Comparison of ENCODE assay signal across 1 cellular context in the genomic region with DNA sequence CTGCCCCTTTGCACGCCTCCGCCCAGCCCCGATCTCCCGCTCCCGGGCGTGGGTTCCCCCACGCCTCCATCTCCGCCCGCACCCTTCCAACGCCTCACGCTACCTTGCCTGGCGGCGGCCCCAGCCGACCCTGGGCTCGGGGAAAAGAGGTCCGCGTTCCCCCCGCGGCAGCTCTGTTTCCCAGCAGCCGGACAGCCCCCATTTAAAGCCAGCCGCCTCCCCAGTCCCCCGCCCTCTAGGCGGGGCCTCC.
A peak's percentile ranks its signal among the peaks of the same experiment; 100 is the strongest.
TF ChIP-seq lines count a peak whose summit lies in the region.

A gene with protein sequence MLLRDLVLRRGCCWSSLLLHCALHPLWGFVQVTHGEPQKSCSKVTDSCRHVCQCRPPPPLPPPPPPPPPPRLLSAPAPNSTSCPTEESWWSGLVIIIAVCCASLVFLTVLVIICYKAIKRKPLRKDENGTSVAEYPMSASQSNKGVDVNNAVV (minus strand): TSS at position 179 of the 250 bp plus-strand sequence. CDS start 767 bp downstream, outside the sequence.

TF ChIP-seq in HepG2, 621 proteins besides CTCF, POLR2A, EP300 and RAD21 (continued from another document and continues in another):
- TF ChIP-seq, protein P1, sequence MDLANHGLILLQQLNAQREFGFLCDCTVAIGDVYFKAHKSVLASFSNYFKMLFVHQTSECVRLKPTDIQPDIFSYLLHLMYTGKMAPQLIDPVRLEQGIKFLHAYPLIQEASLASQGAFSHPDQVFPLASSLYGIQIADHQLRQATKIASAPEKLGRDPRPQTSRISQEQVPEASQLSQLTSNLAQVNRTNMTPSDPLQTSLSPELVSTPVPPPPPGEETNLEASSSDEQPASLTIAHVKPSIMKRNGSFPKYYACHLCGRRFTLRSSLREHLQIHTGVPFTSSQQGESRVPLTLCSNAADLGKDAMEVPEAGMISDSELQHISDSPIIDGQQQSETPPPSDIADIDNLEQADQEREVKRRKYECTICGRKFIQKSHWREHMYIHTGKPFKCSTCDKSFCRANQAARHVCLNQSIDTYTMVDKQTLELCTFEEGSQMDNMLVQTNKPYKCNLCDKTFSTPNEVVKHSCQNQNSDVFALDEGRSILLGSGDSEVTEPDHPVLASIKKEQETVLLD (CRISPR knock-in tag; IDR thresholded peaks at IDR 0.05; ENCODE audit: low read depth), result 0 out of 2 replicates have a peak, but pooled peaks have one; percentile 62
- TF ChIP-seq CBX1 (IDR thresholded peaks at IDR 0.05; ENCODE audit: low read depth) (no peak), ZNF451 (CRISPR knock-in tag; IDR thresholded peaks at IDR 0.05) (0 out of 2 replicates have a peak, but pooled peaks have one; percentile 10), ZFP36 (IDR thresholded peaks at IDR 0.05; ENCODE audit: borderline replicate concordance, low read depth, low read length, partially characterized antibody) (no peak), ZNF460 (CRISPR knock-in tag; IDR thresholded peaks at IDR 0.05; ENCODE audit: borderline replicate concordance) (no peak), HNF4A (CRISPR knock-in tag; IDR thresholded peaks at IDR 0.05) (no peak), REL (CRISPR knock-in tag; conservative IDR thresholded peaks at IDR 0.05) (no peak), NFKBIZ (CRISPR knock-in tag; IDR thresholded peaks at IDR 0.05) (no peak), GATAD2A (CRISPR knock-in tag; IDR thresholded peaks at IDR 0.05) (no peak), PAX8 (CRISPR knock-in tag; IDR thresholded peaks at IDR 0.05; ENCODE audit: borderline replicate concordance) (no peak), ZNF772 (CRISPR knock-in tag; IDR thresholded peaks at IDR 0.05) (no peak), ZNF780A (CRISPR knock-in tag; IDR thresholded peaks at IDR 0.05) (0 out of 2 replicates have a peak, but pooled peaks have one; percentile 32), TEAD2 (CRISPR knock-in tag; IDR thresholded peaks at IDR 0.05) (no peak), ATRX (CRISPR knock-in tag; IDR thresholded peaks at IDR 0.05; ENCODE audit: borderline replicate concordance) (no peak), ZEB1 (IDR thresholded peaks at IDR 0.05; ENCODE audit: insufficient replicate concordance, low read depth) (no peak), HDAC2 (CRISPR knock-in tag; IDR thresholded peaks at IDR 0.05) (no peak), AGO1 (IDR thresholded peaks at IDR 0.05; ENCODE audit: low read depth, low read length, poor library complexity, severe bottlenecking) (no peak), KDM1A (CRISPR knock-in tag; IDR thresholded peaks at IDR 0.05) (no peak), FOXP1 (IDR thresholded peaks at IDR 0.05) (no peak), FOXP1 (CRISPR knock-in tag; IDR thresholded peaks at IDR 0.05) (no peak), MTF2 (CRISPR knock-in tag; IDR thresholded peaks at IDR 0.05; ENCODE audit: borderline replicate concordance) (peak; percentile 13; the same call in 1 of the 2 replicates), RBM39 (IDR thresholded peaks at IDR 0.05; ENCODE audit: low read depth, low read length, poor library complexity, severe bottlenecking) (peak; percentile 31), ZNF274 (CRISPR knock-in tag; IDR thresholded peaks at IDR 0.05) (no peak), SCMH1 (CRISPR knock-in tag; IDR thresholded peaks at IDR 0.05; ENCODE audit: borderline replicate concordance) (no peak), ZZZ3 (CRISPR knock-in tag; IDR thresholded peaks at IDR 0.05; ENCODE audit: borderline replicate concordance) (no peak), KLF13 (CRISPR knock-in tag; IDR thresholded peaks at IDR 0.05) (no peak), ZNF589 (CRISPR knock-in tag; conservative IDR thresholded peaks at IDR 0.05) (0 out of 2 replicates have a peak, but pooled peaks have one; percentile 67), REXO4 (CRISPR knock-in tag; IDR thresholded peaks at IDR 0.05; ENCODE audit: borderline replicate concordance) (0 out of 2 replicates have a peak, but pooled peaks have one; percentile 21), CENPT (CRISPR knock-in tag; IDR thresholded peaks at IDR 0.05; ENCODE audit: low read depth) (no peak), DNMT3B (CRISPR knock-in tag; conservative IDR thresholded peaks at IDR 0.05) (no peak), ZNF720 (CRISPR knock-in tag; IDR thresholded peaks at IDR 0.05) (no peak)
- TF ChIP-seq, protein P2, sequence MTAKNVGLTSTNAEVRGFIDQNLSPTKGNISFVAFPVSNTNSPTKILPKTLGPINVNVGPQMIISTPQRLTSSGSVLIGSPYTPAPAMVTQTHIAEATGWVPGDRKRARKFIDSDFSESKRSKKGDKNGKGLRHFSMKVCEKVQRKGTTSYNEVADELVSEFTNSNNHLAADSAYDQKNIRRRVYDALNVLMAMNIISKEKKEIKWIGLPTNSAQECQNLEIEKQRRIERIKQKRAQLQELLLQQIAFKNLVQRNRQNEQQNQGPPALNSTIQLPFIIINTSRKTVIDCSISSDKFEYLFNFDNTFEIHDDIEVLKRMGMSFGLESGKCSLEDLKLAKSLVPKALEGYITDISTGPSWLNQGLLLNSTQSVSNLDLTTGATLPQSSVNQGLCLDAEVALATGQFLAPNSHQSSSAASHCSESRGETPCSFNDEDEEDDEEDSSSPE (CRISPR knock-in tag; IDR thresholded peaks at IDR 0.05), result peak; percentile 40; the same call in 1 of the 2 replicates
- TF ChIP-seq, protein P3, sequence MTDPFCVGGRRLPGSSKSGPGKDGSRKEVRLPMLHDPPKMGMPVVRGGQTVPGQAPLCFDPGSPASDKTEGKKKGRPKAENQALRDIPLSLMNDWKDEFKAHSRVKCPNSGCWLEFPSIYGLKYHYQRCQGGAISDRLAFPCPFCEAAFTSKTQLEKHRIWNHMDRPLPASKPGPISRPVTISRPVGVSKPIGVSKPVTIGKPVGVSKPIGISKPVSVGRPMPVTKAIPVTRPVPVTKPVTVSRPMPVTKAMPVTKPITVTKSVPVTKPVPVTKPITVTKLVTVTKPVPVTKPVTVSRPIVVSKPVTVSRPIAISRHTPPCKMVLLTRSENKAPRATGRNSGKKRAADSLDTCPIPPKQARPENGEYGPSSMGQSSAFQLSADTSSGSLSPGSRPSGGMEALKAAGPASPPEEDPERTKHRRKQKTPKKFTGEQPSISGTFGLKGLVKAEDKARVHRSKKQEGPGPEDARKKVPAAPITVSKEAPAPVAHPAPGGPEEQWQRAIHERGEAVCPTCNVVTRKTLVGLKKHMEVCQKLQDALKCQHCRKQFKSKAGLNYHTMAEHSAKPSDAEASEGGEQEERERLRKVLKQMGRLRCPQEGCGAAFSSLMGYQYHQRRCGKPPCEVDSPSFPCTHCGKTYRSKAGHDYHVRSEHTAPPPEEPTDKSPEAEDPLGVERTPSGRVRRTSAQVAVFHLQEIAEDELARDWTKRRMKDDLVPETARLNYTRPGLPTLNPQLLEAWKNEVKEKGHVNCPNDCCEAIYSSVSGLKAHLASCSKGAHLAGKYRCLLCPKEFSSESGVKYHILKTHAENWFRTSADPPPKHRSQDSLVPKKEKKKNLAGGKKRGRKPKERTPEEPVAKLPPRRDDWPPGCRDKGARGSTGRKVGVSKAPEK (CRISPR knock-in tag; IDR thresholded peaks at IDR 0.05; ENCODE audit: borderline replicate concordance), result no peak
- TF ChIP-seq, protein P4, sequence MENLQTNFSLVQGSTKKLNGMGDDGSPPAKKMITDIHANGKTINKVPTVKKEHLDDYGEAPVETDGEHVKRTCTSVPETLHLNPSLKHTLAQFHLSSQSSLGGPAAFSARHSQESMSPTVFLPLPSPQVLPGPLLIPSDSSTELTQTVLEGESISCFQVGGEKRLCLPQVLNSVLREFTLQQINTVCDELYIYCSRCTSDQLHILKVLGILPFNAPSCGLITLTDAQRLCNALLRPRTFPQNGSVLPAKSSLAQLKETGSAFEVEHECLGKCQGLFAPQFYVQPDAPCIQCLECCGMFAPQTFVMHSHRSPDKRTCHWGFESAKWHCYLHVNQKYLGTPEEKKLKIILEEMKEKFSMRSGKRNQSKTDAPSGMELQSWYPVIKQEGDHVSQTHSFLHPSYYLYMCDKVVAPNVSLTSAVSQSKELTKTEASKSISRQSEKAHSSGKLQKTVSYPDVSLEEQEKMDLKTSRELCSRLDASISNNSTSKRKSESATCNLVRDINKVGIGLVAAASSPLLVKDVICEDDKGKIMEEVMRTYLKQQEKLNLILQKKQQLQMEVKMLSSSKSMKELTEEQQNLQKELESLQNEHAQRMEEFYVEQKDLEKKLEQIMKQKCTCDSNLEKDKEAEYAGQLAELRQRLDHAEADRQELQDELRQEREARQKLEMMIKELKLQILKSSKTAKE (CRISPR knock-in tag; IDR thresholded peaks at IDR 0.05; ENCODE audit: borderline replicate concordance), result no peak
- TF ChIP-seq, protein P5, sequence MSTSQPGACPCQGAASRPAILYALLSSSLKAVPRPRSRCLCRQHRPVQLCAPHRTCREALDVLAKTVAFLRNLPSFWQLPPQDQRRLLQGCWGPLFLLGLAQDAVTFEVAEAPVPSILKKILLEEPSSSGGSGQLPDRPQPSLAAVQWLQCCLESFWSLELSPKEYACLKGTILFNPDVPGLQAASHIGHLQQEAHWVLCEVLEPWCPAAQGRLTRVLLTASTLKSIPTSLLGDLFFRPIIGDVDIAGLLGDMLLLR (CRISPR knock-in tag; IDR thresholded peaks at IDR 0.05), result no peak
- TF ChIP-seq, protein P6, sequence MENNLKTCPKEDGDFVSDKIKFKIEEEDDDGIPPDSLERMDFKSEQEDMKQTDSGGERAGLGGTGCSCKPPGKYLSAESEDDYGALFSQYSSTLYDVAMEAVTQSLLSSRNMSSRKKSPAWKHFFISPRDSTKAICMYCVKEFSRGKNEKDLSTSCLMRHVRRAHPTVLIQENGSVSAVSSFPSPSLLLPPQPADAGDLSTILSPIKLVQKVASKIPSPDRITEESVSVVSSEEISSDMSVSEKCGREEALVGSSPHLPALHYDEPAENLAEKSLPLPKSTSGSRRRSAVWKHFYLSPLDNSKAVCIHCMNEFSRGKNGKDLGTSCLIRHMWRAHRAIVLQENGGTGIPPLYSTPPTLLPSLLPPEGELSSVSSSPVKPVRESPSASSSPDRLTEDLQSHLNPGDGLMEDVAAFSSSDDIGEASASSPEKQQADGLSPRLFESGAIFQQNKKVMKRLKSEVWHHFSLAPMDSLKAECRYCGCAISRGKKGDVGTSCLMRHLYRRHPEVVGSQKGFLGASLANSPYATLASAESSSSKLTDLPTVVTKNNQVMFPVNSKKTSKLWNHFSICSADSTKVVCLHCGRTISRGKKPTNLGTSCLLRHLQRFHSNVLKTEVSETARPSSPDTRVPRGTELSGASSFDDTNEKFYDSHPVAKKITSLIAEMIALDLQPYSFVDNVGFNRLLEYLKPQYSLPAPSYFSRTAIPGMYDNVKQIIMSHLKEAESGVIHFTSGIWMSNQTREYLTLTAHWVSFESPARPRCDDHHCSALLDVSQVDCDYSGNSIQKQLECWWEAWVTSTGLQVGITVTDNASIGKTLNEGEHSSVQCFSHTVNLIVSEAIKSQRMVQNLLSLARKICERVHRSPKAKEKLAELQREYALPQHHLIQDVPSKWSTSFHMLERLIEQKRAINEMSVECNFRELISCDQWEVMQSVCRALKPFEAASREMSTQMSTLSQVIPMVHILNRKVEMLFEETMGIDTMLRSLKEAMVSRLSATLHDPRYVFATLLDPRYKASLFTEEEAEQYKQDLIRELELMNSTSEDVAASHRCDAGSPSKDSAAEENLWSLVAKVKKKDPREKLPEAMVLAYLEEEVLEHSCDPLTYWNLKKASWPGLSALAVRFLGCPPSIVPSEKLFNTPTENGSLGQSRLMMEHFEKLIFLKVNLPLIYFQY (CRISPR knock-in tag; IDR thresholded peaks at IDR 0.05; ENCODE audit: borderline replicate concordance), result no peak
- TF ChIP-seq, protein P7, sequence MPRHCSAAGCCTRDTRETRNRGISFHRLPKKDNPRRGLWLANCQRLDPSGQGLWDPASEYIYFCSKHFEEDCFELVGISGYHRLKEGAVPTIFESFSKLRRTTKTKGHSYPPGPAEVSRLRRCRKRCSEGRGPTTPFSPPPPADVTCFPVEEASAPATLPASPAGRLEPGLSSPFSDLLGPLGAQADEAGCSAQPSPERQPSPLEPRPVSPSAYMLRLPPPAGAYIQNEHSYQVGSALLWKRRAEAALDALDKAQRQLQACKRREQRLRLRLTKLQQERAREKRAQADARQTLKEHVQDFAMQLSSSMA (CRISPR knock-in tag; IDR thresholded peaks at IDR 0.05), result peak; percentile 45; the same call in 1 of the 2 replicates
- TF ChIP-seq, protein P8, sequence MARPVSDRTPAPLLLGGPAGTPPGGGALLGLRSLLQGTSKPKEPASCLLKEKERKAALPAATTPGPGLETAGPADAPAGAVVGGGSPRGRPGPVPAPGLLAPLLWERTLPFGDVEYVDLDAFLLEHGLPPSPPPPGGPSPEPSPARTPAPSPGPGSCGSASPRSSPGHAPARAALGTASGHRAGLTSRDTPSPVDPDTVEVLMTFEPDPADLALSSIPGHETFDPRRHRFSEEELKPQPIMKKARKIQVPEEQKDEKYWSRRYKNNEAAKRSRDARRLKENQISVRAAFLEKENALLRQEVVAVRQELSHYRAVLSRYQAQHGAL (CRISPR knock-in tag; IDR thresholded peaks at IDR 0.05; ENCODE audit: not compliant biosample characterization), result no peak
- TF ChIP-seq, protein P9, sequence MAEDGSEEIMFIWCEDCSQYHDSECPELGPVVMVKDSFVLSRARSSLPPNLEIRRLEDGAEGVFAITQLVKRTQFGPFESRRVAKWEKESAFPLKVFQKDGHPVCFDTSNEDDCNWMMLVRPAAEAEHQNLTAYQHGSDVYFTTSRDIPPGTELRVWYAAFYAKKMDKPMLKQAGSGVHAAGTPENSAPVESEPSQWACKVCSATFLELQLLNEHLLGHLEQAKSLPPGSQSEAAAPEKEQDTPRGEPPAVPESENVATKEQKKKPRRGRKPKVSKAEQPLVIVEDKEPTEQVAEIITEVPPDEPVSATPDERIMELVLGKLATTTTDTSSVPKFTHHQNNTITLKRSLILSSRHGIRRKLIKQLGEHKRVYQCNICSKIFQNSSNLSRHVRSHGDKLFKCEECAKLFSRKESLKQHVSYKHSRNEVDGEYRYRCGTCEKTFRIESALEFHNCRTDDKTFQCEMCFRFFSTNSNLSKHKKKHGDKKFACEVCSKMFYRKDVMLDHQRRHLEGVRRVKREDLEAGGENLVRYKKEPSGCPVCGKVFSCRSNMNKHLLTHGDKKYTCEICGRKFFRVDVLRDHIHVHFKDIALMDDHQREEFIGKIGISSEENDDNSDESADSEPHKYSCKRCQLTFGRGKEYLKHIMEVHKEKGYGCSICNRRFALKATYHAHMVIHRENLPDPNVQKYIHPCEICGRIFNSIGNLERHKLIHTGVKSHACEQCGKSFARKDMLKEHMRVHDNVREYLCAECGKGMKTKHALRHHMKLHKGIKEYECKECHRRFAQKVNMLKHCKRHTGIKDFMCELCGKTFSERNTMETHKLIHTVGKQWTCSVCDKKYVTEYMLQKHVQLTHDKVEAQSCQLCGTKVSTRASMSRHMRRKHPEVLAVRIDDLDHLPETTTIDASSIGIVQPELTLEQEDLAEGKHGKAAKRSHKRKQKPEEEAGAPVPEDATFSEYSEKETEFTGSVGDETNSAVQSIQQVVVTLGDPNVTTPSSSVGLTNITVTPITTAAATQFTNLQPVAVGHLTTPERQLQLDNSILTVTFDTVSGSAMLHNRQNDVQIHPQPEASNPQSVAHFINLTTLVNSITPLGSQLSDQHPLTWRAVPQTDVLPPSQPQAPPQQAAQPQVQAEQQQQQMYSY (CRISPR knock-in tag; IDR thresholded peaks at IDR 0.05), result no peak
- TF ChIP-seq, protein P10, sequence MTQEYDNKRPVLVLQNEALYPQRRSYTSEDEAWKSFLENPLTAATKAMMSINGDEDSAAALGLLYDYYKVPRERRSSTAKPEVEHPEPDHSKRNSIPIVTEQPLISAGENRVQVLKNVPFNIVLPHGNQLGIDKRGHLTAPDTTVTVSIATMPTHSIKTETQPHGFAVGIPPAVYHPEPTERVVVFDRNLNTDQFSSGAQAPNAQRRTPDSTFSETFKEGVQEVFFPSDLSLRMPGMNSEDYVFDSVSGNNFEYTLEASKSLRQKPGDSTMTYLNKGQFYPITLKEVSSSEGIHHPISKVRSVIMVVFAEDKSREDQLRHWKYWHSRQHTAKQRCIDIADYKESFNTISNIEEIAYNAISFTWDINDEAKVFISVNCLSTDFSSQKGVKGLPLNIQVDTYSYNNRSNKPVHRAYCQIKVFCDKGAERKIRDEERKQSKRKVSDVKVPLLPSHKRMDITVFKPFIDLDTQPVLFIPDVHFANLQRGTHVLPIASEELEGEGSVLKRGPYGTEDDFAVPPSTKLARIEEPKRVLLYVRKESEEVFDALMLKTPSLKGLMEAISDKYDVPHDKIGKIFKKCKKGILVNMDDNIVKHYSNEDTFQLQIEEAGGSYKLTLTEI (CRISPR knock-in tag; conservative IDR thresholded peaks at IDR 0.05), result no peak
